ENCODE assay signal across 14 cellular contexts in the genomic region with DNA sequence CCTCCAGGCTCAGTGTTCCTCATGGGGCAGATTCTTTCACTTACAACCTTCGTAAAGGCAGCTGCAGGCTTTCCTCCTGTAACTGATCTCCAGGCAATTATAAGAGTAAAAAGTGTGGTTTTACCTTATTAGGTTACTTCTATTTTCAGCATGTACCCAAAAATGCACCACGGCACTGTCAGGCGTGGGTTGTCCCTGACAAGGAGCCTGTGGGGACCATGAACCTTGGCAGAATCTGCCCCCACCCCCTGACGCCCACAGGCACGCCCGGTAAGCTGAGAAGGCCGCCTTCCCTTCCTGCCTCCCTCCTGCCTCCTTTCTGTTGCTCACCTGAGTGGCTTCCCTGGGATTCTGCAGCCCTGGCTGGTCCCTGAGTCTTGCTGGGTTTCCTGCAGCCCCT.
A peak's percentile ranks its signal among the peaks of the same experiment; 100 is the strongest.
DNase-seq lines count a peak whose midpoint lies in the region; ATAC-seq lines count a peak whose summit lies in the region.
"Had no signal": no experiment of that assay in that cellular context is flagged by ENCODE, and none has a peak within 500 bp of the region (broad histone marks: within the 10 kb centered on the region; RNA-seq: fewer than 3 reads in every experiment).

No MANE protein-coding gene starts in this region.

- peaks cover 16% of the 10 kb centered on the region for H3K27me3 Mint-ChIP-seq in activated CD4-positive, alpha-beta memory T cell treated with anti-CD3 and anti-CD28 coated beads for 36 hours

- intact Hi-C loops in activated CD4-positive, alpha-beta memory T cell treated with anti-CD3 and anti-CD28 coated beads for 36 hours (cut with micrococcal nuclease) = no loop called here

- CTCF ChIA-PET in activated CD4-positive, alpha-beta memory T cell treated with anti-CD3 and anti-CD28 coated beads for 36 hours (lab: Charles Lee) = no interaction called here

- no peaks in the 10 kb centered on the region for H3K36me3 Mint-ChIP-seq in activated CD4-positive, alpha-beta memory T cell treated with anti-CD3 and anti-CD28 coated beads for 36 hours

- no peak overlapping the region for H3K27ac Mint-ChIP-seq in activated CD4-positive, alpha-beta memory T cell treated with anti-CD3 and anti-CD28 coated beads for 36 hours
- H3K27ac Mint-ChIP-seq: CD4-positive, alpha-beta T cell had no signal

- no peak overlapping the region for H3K4me3 Mint-ChIP-seq in activated CD4-positive, alpha-beta memory T cell treated with anti-CD3 and anti-CD28 coated beads for 36 hours
- H3K4me3 Mint-ChIP-seq: CD4-positive, alpha-beta T cell had no signal

- DNase-seq in DMS79 treated with DMSO at 0.1 percent for 48 hours (lab: John Stamatoyannopoulos, UW) (peak; percentile 11), DMS79 (lab: John Stamatoyannopoulos, UW) (no peak), NCI-H2171 treated with DMSO at 0.1 percent for 48 hours (lab: John Stamatoyannopoulos, UW) (peak; percentile 77), left kidney (ENCODE audit: low read depth, low spot score) (peak; percentile 66), putamen (ENCODE audit: low spot score) (peak; percentile 47)
- DNase-seq in activated CD4-positive, alpha-beta memory T cell treated with anti-CD3 and anti-CD28 coated beads for 36 hours = no peak
- DNase-seq: Calu3; CD4-positive, alpha-beta T cell; DMS 273 treated with DMSO at 0.1 percent for 48 hours; DND-41; GDM1 had no signal

- H3K9me3 Mint-ChIP-seq in activated CD4-positive, alpha-beta memory T cell treated with anti-CD3 and anti-CD28 coated beads for 36 hours = no peaks in the 10 kb centered on the region
- H3K9me3 Mint-ChIP-seq: CD4-positive, alpha-beta T cell had no signal

- POLR2A ChIA-PET in activated CD4-positive, alpha-beta memory T cell treated with anti-CD3 and anti-CD28 coated beads for 36 hours (lab: Charles Lee) = no interaction called here

- H3K4me1 Mint-ChIP-seq in activated CD4-positive, alpha-beta memory T cell treated with anti-CD3 and anti-CD28 coated beads for 36 hours (ENCODE audit: low read depth) = no peaks in the 10 kb centered on the region

- ATAC-seq in HG02852 (IDR thresholded peaks at IDR 0.05; ENCODE audit: unreplicated experiment) (no peak), GM21367 (IDR thresholded peaks at IDR 0.05; ENCODE audit: unreplicated experiment) (no peak)
- ATAC-seq: K562 had no signal

Comparison
In these comparisons a context has a peak if more than half of its experiments do, and no peak if none do; other contexts are left out.
1. DNase-seq: peak in DMS79 treated with DMSO at 0.1 percent for 48 hours (single experiment), NCI-H2171 treated with DMSO at 0.1 percent for 48 hours (single experiment), left kidney (single experiment) and putamen (single experiment); none in DMS79 (single experiment) and activated CD4-positive, alpha-beta memory T cell treated with anti-CD3 and anti-CD28 coated beads for 36 hours (single experiment).